ENCODE assay signal across 25 cellular contexts in genomic region chr2:229875549-229875948, GRCh38.
"Had no signal": no experiment of that assay in that cellular context is flagged by ENCODE, and none has a peak within 500 bp of the region (broad histone marks: within the 10 kb centered on the region; RNA-seq: fewer than 3 reads in every experiment).

No MANE protein-coding gene starts in this region.

- H3K27me3 ChIP-seq: breast epithelium had no signal

- H3K27ac ChIP-seq: breast epithelium had no signal

- H3K27me3 Mint-ChIP-seq: activated B cell treated with CpG ODN at 0.5 μM for 24 hours; activated CD4-positive, alpha-beta T cell treated with anti-CD3 and anti-CD28 coated beads, Interleukin-2, amount 10 ng/mL, durations not matched to agents 24 days and 14 days; activated CD8-positive, alpha-beta memory T cell treated with anti-CD3 and anti-CD28 coated beads, Interleukin-2, amount 10 ng/mL, durations not matched to agents 7 days and 5 days; activated naive CD4-positive, alpha-beta T cell treated with anti-CD3 and anti-CD28 coated beads, Interleukin-2, amount 50 U/mL, for 24 hours; activated T-cell treated with anti-CD3 and anti-CD28 coated beads, Interleukin-2, amount 50 U/mL, for 24 hours had no signal

- H3K27ac Mint-ChIP-seq: activated CD4-positive, alpha-beta T cell treated with anti-CD3 and anti-CD28 coated beads, Interleukin-2, amount 10 ng/mL, durations not matched to agents 24 days and 14 days; activated naive CD4-positive, alpha-beta T cell treated with anti-CD3 and anti-CD28 coated beads, Interleukin-2, amount 50 U/mL, for 24 hours; activated T-cell treated with anti-CD3 and anti-CD28 coated beads, Interleukin-2, amount 50 U/mL, for 24 hours had no signal

- H3K36me3 ChIP-seq: breast epithelium had no signal

- ATAC-seq: activated CD8-positive, alpha-beta memory T cell treated with anti-CD3 and anti-CD28 coated beads, Interleukin-2, amount 10 ng/mL, durations not matched to agents 7 days and 5 days; SK-N-SH treated with all-trans-retinoic acid at 6 μM for 48 hours had no signal

- DNase-seq: activated B cell treated with CpG ODN at 0.5 μM for 24 hours; activated CD4-positive, alpha-beta T cell treated with anti-CD3 and anti-CD28 coated beads for 1 hour; activated CD4-positive, alpha-beta T cell treated with anti-CD3 and anti-CD28 coated beads, Interleukin-2, amount 10 ng/mL, durations not matched to agents 24 days and 14 days; activated CD4-positive, alpha-beta T cell treated with anti-CD3 and anti-CD28 coated beads, Interleukin-2, amount 50 U/mL, for 48 hours; activated CD8-positive, alpha-beta memory T cell treated with anti-CD3 and anti-CD28 coated beads, Interleukin-2, amount 10 ng/mL, durations not matched to agents 7 days and 5 days; activated effector memory CD4-positive, alpha-beta T cell treated with Interleukin-2 at 50 U/mL for 16 hours; activated naive CD4-positive, alpha-beta T cell; activated T-cell treated with anti-CD3 and anti-CD28 coated beads, Interleukin-2, amount 50 U/mL, for 24 hours; aorta; KBM-7; NCI-H1092; NCI-H1417; NCI-H1694; NCI-H2029; NCI-H2107; NCI-H2171 treated with DMSO at 0.1 percent for 48 hours; NCI-H226; NCI-H526; NCI-H774; SW 1271 had no signal

- H3K4me3 ChIP-seq: breast epithelium had no signal

- H3K9me3 ChIP-seq: breast epithelium had no signal

- FAIRE-seq: TTC549 had no signal

- H3K9me3 Mint-ChIP-seq: activated B cell treated with CpG ODN at 0.5 μM for 24 hours; activated CD4-positive, alpha-beta T cell treated with anti-CD3 and anti-CD28 coated beads, Interleukin-2, amount 10 ng/mL, durations not matched to agents 24 days and 14 days; activated naive CD4-positive, alpha-beta T cell treated with anti-CD3 and anti-CD28 coated beads, Interleukin-2, amount 50 U/mL, for 24 hours; activated T-cell treated with anti-CD3 and anti-CD28 coated beads, Interleukin-2, amount 50 U/mL, for 24 hours; activated T-helper 1 cell treated with anti-CD3 and anti-CD28 coated beads, Interleukin-12 subunit alpha, Interleukin-12 subunit beta, Interleukin-2, Interleukin-4 antibody, amounts not matched to agents 30 ng/mL and 10 ng/mL and 1 ng/mL, durations not matched to agents 14 hours and 24 hours and 36 hours had no signal

- H3K4me3 Mint-ChIP-seq: activated B cell treated with CpG ODN at 0.5 μM for 24 hours; activated CD4-positive, alpha-beta T cell treated with anti-CD3 and anti-CD28 coated beads, Interleukin-2, amount 10 ng/mL, durations not matched to agents 24 days and 14 days; activated CD8-positive, alpha-beta memory T cell treated with anti-CD3 and anti-CD28 coated beads, Interleukin-2, amount 10 ng/mL, durations not matched to agents 7 days and 5 days; activated naive CD4-positive, alpha-beta T cell treated with anti-CD3 and anti-CD28 coated beads, Interleukin-2, amount 50 U/mL, for 24 hours; activated T-cell treated with anti-CD3 and anti-CD28 coated beads, Interleukin-2, amount 50 U/mL, for 24 hours; activated T-helper 1 cell treated with anti-CD3 and anti-CD28 coated beads, Interleukin-12 subunit alpha, Interleukin-12 subunit beta, Interleukin-2, Interleukin-4 antibody, amounts not matched to agents 30 ng/mL and 10 ng/mL and 1 ng/mL, durations not matched to agents 14 hours and 24 hours and 36 hours had no signal
